In genomic region chr3:64019271-64019670, GRCh38 we compare ENCODE assay signal across 1 cellular context.
TF ChIP-seq lines count a peak whose summit lies in the region.

No MANE protein-coding gene starts in this region.

TF ChIP-seq in GM23338, 12 proteins besides CTCF, POLR2A, EP300 and RAD21 (continued from another document):
- no peak for TF ChIP-seq REST (IDR thresholded peaks at IDR 0.05; ENCODE audit: unreplicated experiment)
- TF ChIP-seq CREB1 (CRISPR knock-in tag; IDR thresholded peaks at IDR 0.05; ENCODE audit: low read depth) = no peak
- no peak for TF ChIP-seq POLR2AphosphoS5 (IDR thresholded peaks at IDR 0.05; ENCODE audit: low read depth)
- no peak for TF ChIP-seq JUNB (IDR thresholded peaks at IDR 0.05; ENCODE audit: unreplicated experiment)
